In genomic region chr5:16906255-16906654, GRCh38 we compare ENCODE assay signal across 27 cellular contexts. TPM values are rescaled to one million over a fixed set of nuclear protein-coding genes. Genes with fewer than 3 reads are reported as not detected.
DNase-seq lines count a peak whose midpoint lies in the region; ATAC-seq, FAIRE-seq and TF ChIP-seq lines count a peak whose summit lies in the region.
"Had no signal": no experiment of that assay in that cellular context is flagged by ENCODE, and none has a peak within 500 bp of the region (broad histone marks: within the 10 kb centered on the region; RNA-seq: fewer than 3 reads in every experiment).

No MANE protein-coding gene starts in this region.

- no peak overlapping the region for H2AFZ ChIP-seq in PC-9
- no peak overlapping the region for H2AFZ ChIP-seq in GM12878 (ENCODE audit: control insufficient read depth, low read depth, low read length)

- intact Hi-C loops in PC-9 (cut with micrococcal nuclease; ENCODE audit: unreplicated experiment), result no loop called here
- intact Hi-C loops in GM12878 (cut with micrococcal nuclease; ENCODE audit: unreplicated experiment), result no loop called here

- TF ChIP-seq POLR2A in GM12878 (IDR thresholded peaks at IDR 0.05; ENCODE audit: low read depth, low read length), result no peak

- no peak overlapping the region for H3K4me3 ChIP-seq in PC-9
- H3K4me3 ChIP-seq in GM12878, result no peak overlapping the region
- H3K4me3 ChIP-seq: SK-N-MC had no signal

- H3K9me3 ChIP-seq in PC-9 (ENCODE audit: insufficient read depth, low read depth) (no peaks in the 10 kb centered on the region), GM12878 (replicated peaks; ENCODE audit: control insufficient read depth, insufficient read depth, low read length) (no peaks in the 10 kb centered on the region)

- H3K9me2 ChIP-seq in PC-9 (ENCODE audit: insufficient read depth), result no peaks in the 10 kb centered on the region; the same call in 1 of the 2 replicates

- H3K27me3 Mint-ChIP-seq in HFFc6 (ENCODE audit: insufficient read depth) (peaks cover under 1% of the 10 kb centered on the region; the same call in 1 of the 2 replicates), type B pancreatic cell (no peaks in the 10 kb centered on the region)
- H3K27me3 Mint-ChIP-seq: CD8-positive, alpha-beta memory T cell; IgD-negative memory B cell had no signal

- H3K4me3 Mint-ChIP-seq in HFFc6, result no peak overlapping the region
- no peak overlapping the region for H3K4me3 Mint-ChIP-seq in type B pancreatic cell
- H3K4me3 Mint-ChIP-seq: B cell; CD8-positive, alpha-beta memory T cell; IgD-negative memory B cell; T-helper 1 cell treated with Interleukin-12 subunit alpha and Interleukin-12 subunit beta and Interleukin-4 antibody, amounts not matched to agents 30 μg/mL and 1 μg/mL, for 36 hours had no signal

- BruUV-seq in PC-9 (replicated peaks; lab: Mats Ljungman, UMichigan) (no TSS peak), GM12878 (replicated peaks; lab: Mats Ljungman, UMichigan) (no TSS peak)

- H4K20me1 ChIP-seq in PC-9 (ENCODE audit: insufficient read depth) (no peaks in the 10 kb centered on the region), GM12878 (ENCODE audit: control insufficient read depth, insufficient read depth) (no peaks in the 10 kb centered on the region)

- H3K36me3 Mint-ChIP-seq in HFFc6 (ENCODE audit: low read depth), result peaks cover 20% of the 10 kb centered on the region; the same call in 1 of the 2 replicates
- peaks cover 6% of the 10 kb centered on the region for H3K36me3 Mint-ChIP-seq in type B pancreatic cell
- H3K36me3 Mint-ChIP-seq: CD8-positive, alpha-beta memory T cell; IgD-negative memory B cell had no signal

- SMC1A ChIA-PET in GM12878 (lab: Charles Lee; ENCODE audit: uncharacterized antibody, unreplicated experiment), result no interaction called here

- TF ChIP-seq CTCF in HFFc6 (IDR thresholded peaks at IDR 0.05), result no peak
- TF ChIP-seq CTCF in PC-9 (conservative IDR thresholded peaks at IDR 0.05), result no peak
- no peak for TF ChIP-seq CTCF in GM12878 (IDR thresholded peaks at IDR 0.05 in 2 of 3, conservative IDR thresholded peaks at IDR 0.05 in 1 of 3; ENCODE audit: control insufficient read depth in 2 of 3, extremely low read depth in 1 of 3, insufficient read depth in 1 of 3, low read depth in 3 of 3, low read length in 3 of 3)
- no peak for TF ChIP-seq CTCF in type B pancreatic cell (conservative IDR thresholded peaks at IDR 0.05)
- TF ChIP-seq CTCF in GM13976 (IDR thresholded peaks at IDR 0.05; ENCODE audit: borderline replicate concordance, control extremely low read depth, extremely low read depth, insufficient read depth, missing control alignments), result no peak

- H3K27ac Mint-ChIP-seq in HFFc6 (peak overlapping the region; percentile 25), type B pancreatic cell (peak overlapping the region; percentile 23)
- H3K27ac Mint-ChIP-seq: B cell; CD8-positive, alpha-beta memory T cell; T-helper 1 cell treated with Interleukin-12 subunit alpha and Interleukin-12 subunit beta and Interleukin-4 antibody, amounts not matched to agents 30 μg/mL and 1 μg/mL, for 36 hours had no signal

- H3K36me3 ChIP-seq in PC-9 (ENCODE audit: low read depth) (no peaks in the 10 kb centered on the region), GM12878 (ENCODE audit: control insufficient read depth in 2 of 2, insufficient read depth in 2 of 2, low read length in 1 of 2) (no peaks in the 10 kb centered on the region)

- ATAC-seq in GM12878, result peak; percentile 27; the same call in 2 of the 3 replicates
- no peak for ATAC-seq in SK-N-SH treated with all-trans-retinoic acid at 6 μM for 48 hours
- ATAC-seq: Panc1 had no signal

- H3K4me1 ChIP-seq in PC-9 (replicated peaks; ENCODE audit: insufficient read depth) (peaks cover 13% of the 10 kb centered on the region), GM12878 (ENCODE audit: control insufficient read depth, insufficient read depth, low read length) (no peaks in the 10 kb centered on the region)

- no peak for DNase-seq in HFFc6
- DNase-seq in PC-9, result peak in 1 of 2 experiments; percentile 64
- no peak for DNase-seq in GM12878 (ENCODE audit: low read depth, low spot score)
- DNase-seq in type B pancreatic cell (ENCODE audit: extremely low spot score, unreplicated experiment), result no peak
- no peak for DNase-seq in SIG-M5 (lab: John Stamatoyannopoulos, UW)
- no peak for DNase-seq in GM13976 (ENCODE audit: low spot score)
- DNase-seq: Calu3; CD8-positive, alpha-beta memory T cell; DMS79 treated with DMSO at 0.1 percent for 48 hours; GF-D8; NCI-H1105 treated with DMSO at 0.1 percent for 48 hours; NCI-H2029 treated with DMSO at 0.1 percent for 48 hours; NCI-H446 treated with DMSO at 0.1 percent for 48 hours; NCI-H526; SHP77 treated with DMSO at 0.1 percent for 48 hours; SW 1271 had no signal

- POLR2A ChIA-PET in PC-9 (lab: Charles Lee; ENCODE audit: unreplicated experiment) (interaction anchor here (0.6 kb wide), 2 partner anchors 227 to 459 kb away, joined by 4 to 13 read pairs; no protein-coding TSS in a partner anchor), GM12878 (lab: Charles Lee) (no interaction called here)

- no peak overlapping the region for H3K9ac ChIP-seq in GM12878 (ENCODE audit: control insufficient read depth, insufficient read depth, low read length)
- H3K9ac ChIP-seq: KMS-11 had no signal

- FAIRE-seq in GM12878 (lab: Jason Lieb, UNC), result no peak
- FAIRE-seq: GM12892, H54 had no signal

- no peak for TF ChIP-seq EP300 in GM12878 (IDR thresholded peaks at IDR 0.05; ENCODE audit: borderline replicate concordance in 1 of 2, control insufficient read depth in 1 of 2, low read depth in 2 of 2, low read length in 2 of 2)

- H3K4me1 Mint-ChIP-seq in HFFc6 (ENCODE audit: low read depth) (peaks cover 74% of the 10 kb centered on the region), type B pancreatic cell (ENCODE audit: unreplicated experiment) (peaks cover 13% of the 10 kb centered on the region)
- H3K4me1 Mint-ChIP-seq: B cell; CD8-positive, alpha-beta memory T cell; IgD-negative memory B cell had no signal

- CTCF ChIA-PET in PC-9 (lab: Charles Lee) (no interaction called here), GM12878 (lab: Yijun Ruan, JAX) (no interaction called here)

- H3K27me3 ChIP-seq in PC-9 (ENCODE audit: insufficient read depth, low read depth) (no peaks in the 10 kb centered on the region), GM12878 (replicated peaks in 1 of 2; ENCODE audit: control insufficient read depth in 2 of 2, insufficient read depth in 2 of 2, low read length in 1 of 2) (no peaks in the 10 kb centered on the region)

- RAD21 ChIA-PET in GM12878 (lab: Charles Lee; ENCODE audit: unreplicated experiment), result no interaction called here

- no peak for TF ChIP-seq RAD21 in GM12878 (IDR thresholded peaks at IDR 0.05; ENCODE audit: insufficient read depth, low read depth, low read length)

- H3F3A ChIP-seq in PC-9 (ENCODE audit: insufficient read depth, low read depth), result no peaks in the 10 kb centered on the region

- H3K9me3 Mint-ChIP-seq in HFFc6, result no peaks in the 10 kb centered on the region
- H3K9me3 Mint-ChIP-seq in type B pancreatic cell, result no peaks in the 10 kb centered on the region
- H3K9me3 Mint-ChIP-seq: T-helper 1 cell treated with Interleukin-12 subunit alpha and Interleukin-12 subunit beta and Interleukin-4 antibody, amounts not matched to agents 30 μg/mL and 1 μg/mL, for 36 hours had no signal

- H3K27ac ChIP-seq in PC-9 (no peak overlapping the region), GM12878 (ENCODE audit: control insufficient read depth, insufficient read depth) (no peak overlapping the region)
- H3K27ac ChIP-seq: C4-2B, KMS-11, RWPE1, SK-N-MC had no signal

- in situ Hi-C loops in GM12878 (cut with MboI), result no loop called here
- in situ Hi-C loops in GM13976 (cut with MboI; ENCODE audit: low sequenced_read_pairs, unreplicated experiment), result no loop called here

- H3K4me2 ChIP-seq in PC-9, result peak overlapping the region; percentile 12
- no peak overlapping the region for H3K4me2 ChIP-seq in GM12878 (ENCODE audit: control insufficient read depth, insufficient read depth)
- H3K4me2 ChIP-seq: KMS-11 had no signal

- WGBS in GM12878 (ENCODE audit: insufficient coverage, insufficient replicate concordance, low lambda C conversion rate, missing lambda C conversion rate), result 45% methylated on average over 4 of the region's 4 CpGs

- H3K79me2 ChIP-seq in PC-9 (ENCODE audit: low read depth) (peaks cover 89% of the 10 kb centered on the region), GM12878 (ENCODE audit: control insufficient read depth, insufficient read depth, low read length) (no peaks in the 10 kb centered on the region)

TF ChIP-seq in GM12878, 131 proteins besides CTCF, POLR2A, EP300 and RAD21 (continues in another document):
- no peak for TF ChIP-seq DPF2 (IDR thresholded peaks at IDR 0.05)
- no peak for TF ChIP-seq SMAD1 (IDR thresholded peaks at IDR 0.05; ENCODE audit: low read depth, partially characterized antibody)
- TF ChIP-seq RB1 (IDR thresholded peaks at IDR 0.05; ENCODE audit: borderline replicate concordance), result no peak
- TF ChIP-seq CREB1 (IDR thresholded peaks at IDR 0.05; ENCODE audit: low read depth), result no peak

TF ChIP-seq in SK-N-SH treated with all-trans-retinoic acid at 6 μM for 48 hours, 23 proteins besides CTCF, POLR2A, EP300 and RAD21 (continues in another document):
- TF ChIP-seq OSR1 (CRISPR knock-in tag; IDR thresholded peaks at IDR 0.05) (no peak), RARB (CRISPR knock-in tag; IDR thresholded peaks at IDR 0.05) (no peak), ZC3H10 (CRISPR knock-in tag; IDR thresholded peaks at IDR 0.05) (no peak)

RNA-seq across cellular contexts. Expression of gene MYO10, which starts 29.8 kb away (rescaled TPM):
- total RNA-seq in HFFc6 (2021; fragmentation: NEBNext Ultra II Directional; extraction: Animal tissue kit (Norgen Biotek cat#: 25700)), result 100 to 1,000 TPM in 5 of 6 experiments, 10 to 100 TPM in 1; 99.4 to 142 (median 129) TPM
- total RNA-seq in PC-9 (2021) (92.8 and 116 TPM in 2 replicates), GM12878 (2014; rRNA removed) (0.11 and 0.17 TPM in 2 replicates), GM12878 (2014; rRNA removed; fragmentation: Illumina TruSeq; extraction: Trizol) (0.09 and 0.18 TPM in 2 replicates), GM12878 (2021) (0.58 and 0.77 TPM in 2 replicates), type B pancreatic cell (ENCODE audit: low replicate concordance) (33.6 and 52.5 TPM in 2 replicates)
- 0.10 and 0.69 TPM in 2 replicates for total RNA-seq in GM12878 (2013; cell fraction: nucleolus; rRNA removed)
- polyA plus RNA-seq in GM12878 (2011; ENCODE audit: low read depth), result not detected
- polyA plus RNA-seq in GM12878 (2011; rRNA removed) (0.26 and 0.66 TPM in 2 replicates), GM12878 (2014; fragmentation: Illumina TruSeq; extraction: Trizol) (0.14 and 0.16 TPM in 2 replicates), GM12878 (2014; fragmentation: Nextera tagmentation; extraction: Ambion mirVana) (under 1 TPM; 0.02 to 0.11 TPM), GM12878 (2014; rRNA removed) (0.03 and 0.22 TPM in 2 replicates), GM12878 (2016; fragmentation: Nextera tagmentation; extraction: Ambion mirVana) (under 1 TPM; 0.26 to 0.36 TPM)
- 0.59 and 0.61 TPM in 2 replicates for polyA plus RNA-seq in GM12878 (2011; cell fraction: cytosol; rRNA removed)
- polyA plus RNA-seq in GM12878 (2011; cell fraction: nucleus; rRNA removed), result 0.61 and 0.66 TPM in 2 replicates
- 0.03 TPM in 1 of 2 replicates, not detected in the other for polyA plus RNA-seq in GM12878 (2012)
- 0.52 and 2.1 TPM in 2 replicates for polyA minus RNA-seq in GM12878 (2011; rRNA and poly(A)+ RNA removed)
- polyA minus RNA-seq in GM12878 (2011; cell fraction: cytosol; rRNA and poly(A)+ RNA removed), result 0.31 and 1.1 TPM in 2 replicates
- 0.85 and 1.1 TPM in 2 replicates for polyA minus RNA-seq in GM12878 (2011; cell fraction: nucleus; rRNA and poly(A)+ RNA removed)
- total RNA-seq: B cell had no signal
- polyA plus RNA-seq: CD8-positive, alpha-beta memory T cell; IgD-negative memory B cell had no signal

Comparison
In these comparisons a context has a peak if more than half of its experiments do, and no peak if none do; other contexts are left out.
1. RNA of gene MYO10, which starts 29.8 kb away (total RNA-seq): 99.4 to 142 TPM in HFFc6, 92.8 to 116 TPM in PC-9 and 33.6 to 52.5 TPM in type B pancreatic cell; 0.09 to 0.77 TPM in GM12878; every median in the first group is over 10 times any median in the second.